1 cellular context compared by ENCODE assay signal in the genomic region with DNA sequence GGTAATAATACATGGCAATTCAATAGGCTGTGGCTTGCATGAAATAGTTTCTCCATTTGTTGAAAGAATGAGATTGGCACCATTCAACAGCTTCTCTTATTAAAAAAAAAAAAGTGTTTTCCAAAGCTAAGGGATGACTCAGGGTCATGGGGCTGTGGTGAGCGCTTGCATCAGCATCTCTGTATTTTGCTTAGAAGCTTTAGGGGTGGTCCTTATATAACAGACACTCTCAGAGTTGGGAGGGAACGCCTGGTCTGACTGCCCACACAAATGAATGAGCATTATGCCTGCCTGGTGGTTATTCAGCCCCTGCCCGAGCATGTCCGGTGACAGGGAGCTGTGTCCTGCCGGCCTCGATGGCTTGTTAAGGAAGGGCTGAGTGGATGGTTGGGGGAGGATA.
TF ChIP-seq lines count a peak whose summit lies in the region.

No MANE protein-coding gene starts in this region.

TF ChIP-seq in HEK293, 187 proteins besides CTCF, POLR2A, EP300 and RAD21 (continued from another document and continues in another):
- TF ChIP-seq ZNF549 (tag by site-specific recombination; IDR thresholded peaks at IDR 0.05) (no peak), SCRT2 (tag by site-specific recombination; IDR thresholded peaks at IDR 0.05) (peak; percentile 92), ZNF214 (tag by site-specific recombination; IDR thresholded peaks at IDR 0.05; ENCODE audit: borderline replicate concordance) (no peak), ZNF768 (tag by site-specific recombination; IDR thresholded peaks at IDR 0.05) (no peak), SP2 (tag by site-specific recombination; IDR thresholded peaks at IDR 0.05) (no peak), ZNF521 (tag by site-specific recombination; IDR thresholded peaks at IDR 0.05) (no peak), ZNF555 (tag by site-specific recombination; conservative IDR thresholded peaks at IDR 0.05) (no peak), ZNF10 (tag by site-specific recombination; IDR thresholded peaks at IDR 0.05) (no peak), ZNF133 (tag by site-specific recombination; IDR thresholded peaks at IDR 0.05) (no peak), ZNF37A (tag by site-specific recombination; IDR thresholded peaks at IDR 0.05) (no peak), ZNF157 (tag by site-specific recombination; IDR thresholded peaks at IDR 0.05) (no peak; the same call in 1 of the 2 replicates), ZNF23 (tag by site-specific recombination; IDR thresholded peaks at IDR 0.05; ENCODE audit: borderline replicate concordance) (no peak), ZNF433 (tag by site-specific recombination; IDR thresholded peaks at IDR 0.05; ENCODE audit: low read depth) (no peak), ZNF548 (tag by site-specific recombination; IDR thresholded peaks at IDR 0.05) (no peak), GLI2 (tag by site-specific recombination; IDR thresholded peaks at IDR 0.05; ENCODE audit: borderline replicate concordance, low read depth) (no peak), ZNF76 (tag by site-specific recombination; IDR thresholded peaks at IDR 0.05; ENCODE audit: borderline replicate concordance, low read depth) (no peak), BCL11A (tag by site-specific recombination; IDR thresholded peaks at IDR 0.05; ENCODE audit: low read depth) (no peak), ZNF600 (tag by site-specific recombination; IDR thresholded peaks at IDR 0.05) (peak; percentile 65; the same call in 1 of the 2 replicates), ZNF311 (tag by site-specific recombination; IDR thresholded peaks at IDR 0.05; ENCODE audit: borderline replicate concordance) (no peak), ZNF146 (tag by site-specific recombination; IDR thresholded peaks at IDR 0.05) (no peak), ZNF169 (tag by site-specific recombination; IDR thresholded peaks at IDR 0.05) (no peak), RBAK (tag by site-specific recombination; IDR thresholded peaks at IDR 0.05) (no peak), ZNF274 (IDR thresholded peaks at IDR 0.05; ENCODE audit: low read length) (no peak), ZNF274 (tag by site-specific recombination; IDR thresholded peaks at IDR 0.05; ENCODE audit: borderline replicate concordance) (no peak), ZNF423 (tag by site-specific recombination; IDR thresholded peaks at IDR 0.05) (no peak), ZNF658 (tag by site-specific recombination; IDR thresholded peaks at IDR 0.05) (no peak), ZNF843 (tag by site-specific recombination; IDR thresholded peaks at IDR 0.05) (no peak), ZNF837 (tag by site-specific recombination; IDR thresholded peaks at IDR 0.05) (no peak), KLF7 (tag by site-specific recombination; IDR thresholded peaks at IDR 0.05; ENCODE audit: borderline replicate concordance) (no peak), ZNF138 (tag by site-specific recombination; IDR thresholded peaks at IDR 0.05; ENCODE audit: borderline replicate concordance) (no peak), IKZF3 (tag by site-specific recombination; IDR thresholded peaks at IDR 0.05) (no peak), ZNF654 (tag by site-specific recombination; IDR thresholded peaks at IDR 0.05; ENCODE audit: low read depth) (no peak), ZNF621 (tag by site-specific recombination; IDR thresholded peaks at IDR 0.05) (no peak)
- TF ChIP-seq, protein P1, sequence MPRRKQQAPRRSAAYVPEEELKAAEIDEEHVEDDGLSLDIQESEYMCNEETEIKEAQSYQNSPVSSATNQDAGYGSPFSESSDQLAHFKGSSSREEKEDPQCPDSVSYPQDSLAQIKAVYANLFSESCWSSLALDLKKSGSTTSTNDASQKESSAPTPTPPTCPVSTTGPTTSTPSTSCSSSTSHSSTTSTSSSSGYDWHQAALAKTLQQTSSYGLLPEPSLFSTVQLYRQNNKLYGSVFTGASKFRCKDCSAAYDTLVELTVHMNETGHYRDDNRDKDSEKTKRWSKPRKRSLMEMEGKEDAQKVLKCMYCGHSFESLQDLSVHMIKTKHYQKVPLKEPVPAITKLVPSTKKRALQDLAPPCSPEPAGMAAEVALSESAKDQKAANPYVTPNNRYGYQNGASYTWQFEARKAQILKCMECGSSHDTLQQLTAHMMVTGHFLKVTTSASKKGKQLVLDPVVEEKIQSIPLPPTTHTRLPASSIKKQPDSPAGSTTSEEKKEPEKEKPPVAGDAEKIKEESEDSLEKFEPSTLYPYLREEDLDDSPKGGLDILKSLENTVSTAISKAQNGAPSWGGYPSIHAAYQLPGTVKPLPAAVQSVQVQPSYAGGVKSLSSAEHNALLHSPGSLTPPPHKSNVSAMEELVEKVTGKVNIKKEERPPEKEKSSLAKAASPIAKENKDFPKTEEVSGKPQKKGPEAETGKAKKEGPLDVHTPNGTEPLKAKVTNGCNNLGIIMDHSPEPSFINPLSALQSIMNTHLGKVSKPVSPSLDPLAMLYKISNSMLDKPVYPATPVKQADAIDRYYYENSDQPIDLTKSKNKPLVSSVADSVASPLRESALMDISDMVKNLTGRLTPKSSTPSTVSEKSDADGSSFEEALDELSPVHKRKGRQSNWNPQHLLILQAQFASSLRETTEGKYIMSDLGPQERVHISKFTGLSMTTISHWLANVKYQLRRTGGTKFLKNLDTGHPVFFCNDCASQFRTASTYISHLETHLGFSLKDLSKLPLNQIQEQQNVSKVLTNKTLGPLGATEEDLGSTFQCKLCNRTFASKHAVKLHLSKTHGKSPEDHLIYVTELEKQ (tag by site-specific recombination; IDR thresholded peaks at IDR 0.05; ENCODE audit: borderline replicate concordance) = no peak
- TF ChIP-seq, protein P2, sequence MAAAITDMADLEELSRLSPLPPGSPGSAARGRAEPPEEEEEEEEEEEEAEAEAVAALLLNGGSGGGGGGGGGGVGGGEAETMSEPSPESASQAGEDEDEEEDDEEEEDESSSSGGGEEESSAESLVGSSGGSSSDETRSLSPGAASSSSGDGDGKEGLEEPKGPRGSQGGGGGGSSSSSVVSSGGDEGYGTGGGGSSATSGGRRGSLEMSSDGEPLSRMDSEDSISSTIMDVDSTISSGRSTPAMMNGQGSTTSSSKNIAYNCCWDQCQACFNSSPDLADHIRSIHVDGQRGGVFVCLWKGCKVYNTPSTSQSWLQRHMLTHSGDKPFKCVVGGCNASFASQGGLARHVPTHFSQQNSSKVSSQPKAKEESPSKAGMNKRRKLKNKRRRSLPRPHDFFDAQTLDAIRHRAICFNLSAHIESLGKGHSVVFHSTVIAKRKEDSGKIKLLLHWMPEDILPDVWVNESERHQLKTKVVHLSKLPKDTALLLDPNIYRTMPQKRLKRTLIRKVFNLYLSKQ (tag by site-specific recombination; IDR thresholded peaks at IDR 0.05; ENCODE audit: borderline replicate concordance) = no peak
- TF ChIP-seq, protein P3, sequence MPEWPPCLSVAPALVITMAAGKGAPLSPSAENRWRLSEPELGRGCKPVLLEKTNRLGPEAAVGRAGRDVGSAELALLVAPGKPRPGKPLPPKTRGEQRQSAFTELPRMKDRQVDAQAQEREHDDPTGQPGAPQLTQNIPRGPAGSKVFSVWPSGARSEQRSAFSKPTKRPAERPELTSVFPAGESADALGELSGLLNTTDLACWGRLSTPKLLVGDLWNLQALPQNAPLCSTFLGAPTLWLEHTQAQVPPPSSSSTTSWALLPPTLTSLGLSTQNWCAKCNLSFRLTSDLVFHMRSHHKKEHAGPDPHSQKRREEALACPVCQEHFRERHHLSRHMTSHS (tag by site-specific recombination; IDR thresholded peaks at IDR 0.05) = no peak
- TF ChIP-seq, protein P4, sequence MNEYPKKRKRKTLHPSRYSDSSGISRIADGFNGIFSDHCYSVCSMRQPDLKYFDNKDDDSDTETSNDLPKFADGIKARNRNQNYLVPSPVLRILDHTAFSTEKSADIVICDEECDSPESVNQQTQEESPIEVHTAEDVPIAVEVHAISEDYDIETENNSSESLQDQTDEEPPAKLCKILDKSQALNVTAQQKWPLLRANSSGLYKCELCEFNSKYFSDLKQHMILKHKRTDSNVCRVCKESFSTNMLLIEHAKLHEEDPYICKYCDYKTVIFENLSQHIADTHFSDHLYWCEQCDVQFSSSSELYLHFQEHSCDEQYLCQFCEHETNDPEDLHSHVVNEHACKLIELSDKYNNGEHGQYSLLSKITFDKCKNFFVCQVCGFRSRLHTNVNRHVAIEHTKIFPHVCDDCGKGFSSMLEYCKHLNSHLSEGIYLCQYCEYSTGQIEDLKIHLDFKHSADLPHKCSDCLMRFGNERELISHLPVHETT (tag by site-specific recombination; IDR thresholded peaks at IDR 0.05) = peak; percentile 17; the same call in 1 of the 2 replicates
- TF ChIP-seq, protein P5, sequence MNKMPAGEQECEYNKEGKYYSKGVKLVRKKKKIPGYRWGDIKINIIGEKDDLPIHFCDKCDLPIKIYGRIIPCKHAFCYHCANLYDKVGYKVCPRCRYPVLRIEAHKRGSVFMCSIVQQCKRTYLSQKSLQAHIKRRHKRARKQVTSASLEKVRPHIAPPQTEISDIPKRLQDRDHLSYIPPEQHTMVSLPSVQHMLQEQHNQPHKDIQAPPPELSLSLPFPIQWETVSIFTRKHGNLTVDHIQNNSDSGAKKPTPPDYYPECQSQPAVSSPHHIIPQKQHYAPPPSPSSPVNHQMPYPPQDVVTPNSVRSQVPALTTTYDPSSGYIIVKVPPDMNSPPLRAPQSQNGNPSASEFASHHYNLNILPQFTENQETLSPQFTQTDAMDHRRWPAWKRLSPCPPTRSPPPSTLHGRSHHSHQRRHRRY (tag by site-specific recombination; IDR thresholded peaks at IDR 0.05) = no peak
- TF ChIP-seq, protein P6, sequence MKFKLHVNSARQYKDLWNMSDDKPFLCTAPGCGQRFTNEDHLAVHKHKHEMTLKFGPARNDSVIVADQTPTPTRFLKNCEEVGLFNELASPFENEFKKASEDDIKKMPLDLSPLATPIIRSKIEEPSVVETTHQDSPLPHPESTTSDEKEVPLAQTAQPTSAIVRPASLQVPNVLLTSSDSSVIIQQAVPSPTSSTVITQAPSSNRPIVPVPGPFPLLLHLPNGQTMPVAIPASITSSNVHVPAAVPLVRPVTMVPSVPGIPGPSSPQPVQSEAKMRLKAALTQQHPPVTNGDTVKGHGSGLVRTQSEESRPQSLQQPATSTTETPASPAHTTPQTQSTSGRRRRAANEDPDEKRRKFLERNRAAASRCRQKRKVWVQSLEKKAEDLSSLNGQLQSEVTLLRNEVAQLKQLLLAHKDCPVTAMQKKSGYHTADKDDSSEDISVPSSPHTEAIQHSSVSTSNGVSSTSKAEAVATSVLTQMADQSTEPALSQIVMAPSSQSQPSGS (tag by site-specific recombination; IDR thresholded peaks at IDR 0.05; ENCODE audit: low read depth) = no peak
- TF ChIP-seq, protein P7, sequence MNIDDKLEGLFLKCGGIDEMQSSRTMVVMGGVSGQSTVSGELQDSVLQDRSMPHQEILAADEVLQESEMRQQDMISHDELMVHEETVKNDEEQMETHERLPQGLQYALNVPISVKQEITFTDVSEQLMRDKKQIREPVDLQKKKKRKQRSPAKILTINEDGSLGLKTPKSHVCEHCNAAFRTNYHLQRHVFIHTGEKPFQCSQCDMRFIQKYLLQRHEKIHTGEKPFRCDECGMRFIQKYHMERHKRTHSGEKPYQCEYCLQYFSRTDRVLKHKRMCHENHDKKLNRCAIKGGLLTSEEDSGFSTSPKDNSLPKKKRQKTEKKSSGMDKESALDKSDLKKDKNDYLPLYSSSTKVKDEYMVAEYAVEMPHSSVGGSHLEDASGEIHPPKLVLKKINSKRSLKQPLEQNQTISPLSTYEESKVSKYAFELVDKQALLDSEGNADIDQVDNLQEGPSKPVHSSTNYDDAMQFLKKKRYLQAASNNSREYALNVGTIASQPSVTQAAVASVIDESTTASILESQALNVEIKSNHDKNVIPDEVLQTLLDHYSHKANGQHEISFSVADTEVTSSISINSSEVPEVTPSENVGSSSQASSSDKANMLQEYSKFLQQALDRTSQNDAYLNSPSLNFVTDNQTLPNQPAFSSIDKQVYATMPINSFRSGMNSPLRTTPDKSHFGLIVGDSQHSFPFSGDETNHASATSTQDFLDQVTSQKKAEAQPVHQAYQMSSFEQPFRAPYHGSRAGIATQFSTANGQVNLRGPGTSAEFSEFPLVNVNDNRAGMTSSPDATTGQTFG (tag by site-specific recombination; IDR thresholded peaks at IDR 0.05; ENCODE audit: borderline replicate concordance) = no peak
- TF ChIP-seq, protein P8, sequence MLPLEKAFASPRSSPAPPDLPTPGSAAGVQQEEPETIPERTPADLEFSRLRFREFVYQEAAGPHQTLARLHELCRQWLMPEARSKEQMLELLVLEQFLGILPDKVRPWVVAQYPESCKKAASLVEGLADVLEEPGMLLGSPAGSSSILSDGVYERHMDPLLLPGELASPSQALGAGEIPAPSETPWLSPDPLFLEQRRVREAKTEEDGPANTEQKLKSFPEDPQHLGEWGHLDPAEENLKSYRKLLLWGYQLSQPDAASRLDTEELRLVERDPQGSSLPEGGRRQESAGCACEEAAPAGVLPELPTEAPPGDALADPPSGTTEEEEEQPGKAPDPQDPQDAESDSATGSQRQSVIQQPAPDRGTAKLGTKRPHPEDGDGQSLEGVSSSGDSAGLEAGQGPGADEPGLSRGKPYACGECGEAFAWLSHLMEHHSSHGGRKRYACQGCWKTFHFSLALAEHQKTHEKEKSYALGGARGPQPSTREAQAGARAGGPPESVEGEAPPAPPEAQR (tag by site-specific recombination; IDR thresholded peaks at IDR 0.05) = no peak
- TF ChIP-seq, protein P9, sequence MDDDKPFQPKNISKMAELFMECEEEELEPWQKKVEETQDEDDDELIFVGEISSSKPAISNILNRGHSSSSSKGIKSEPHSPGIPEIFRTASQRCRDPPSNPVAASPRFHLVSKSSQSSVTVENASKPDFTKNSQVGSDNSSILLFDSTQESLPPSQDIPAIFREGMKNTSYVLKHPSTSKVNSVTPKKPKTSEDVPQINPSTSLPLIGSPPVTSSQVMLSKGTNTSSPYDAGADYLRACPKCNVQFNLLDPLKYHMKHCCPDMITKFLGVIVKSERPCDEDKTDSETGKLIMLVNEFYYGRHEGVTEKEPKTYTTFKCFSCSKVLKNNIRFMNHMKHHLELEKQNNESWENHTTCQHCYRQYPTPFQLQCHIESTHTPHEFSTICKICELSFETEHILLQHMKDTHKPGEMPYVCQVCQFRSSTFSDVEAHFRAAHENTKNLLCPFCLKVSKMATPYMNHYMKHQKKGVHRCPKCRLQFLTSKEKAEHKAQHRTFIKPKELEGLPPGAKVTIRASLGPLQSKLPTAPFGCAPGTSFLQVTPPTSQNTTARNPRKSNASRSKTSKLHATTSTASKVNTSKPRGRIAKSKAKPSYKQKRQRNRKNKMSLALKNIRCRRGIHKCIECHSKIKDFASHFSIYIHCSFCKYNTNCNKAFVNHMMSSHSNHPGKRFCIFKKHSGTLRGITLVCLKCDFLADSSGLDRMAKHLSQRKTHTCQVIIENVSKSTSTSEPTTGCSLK (tag by site-specific recombination; IDR thresholded peaks at IDR 0.05) = no peak
- TF ChIP-seq, protein P10, sequence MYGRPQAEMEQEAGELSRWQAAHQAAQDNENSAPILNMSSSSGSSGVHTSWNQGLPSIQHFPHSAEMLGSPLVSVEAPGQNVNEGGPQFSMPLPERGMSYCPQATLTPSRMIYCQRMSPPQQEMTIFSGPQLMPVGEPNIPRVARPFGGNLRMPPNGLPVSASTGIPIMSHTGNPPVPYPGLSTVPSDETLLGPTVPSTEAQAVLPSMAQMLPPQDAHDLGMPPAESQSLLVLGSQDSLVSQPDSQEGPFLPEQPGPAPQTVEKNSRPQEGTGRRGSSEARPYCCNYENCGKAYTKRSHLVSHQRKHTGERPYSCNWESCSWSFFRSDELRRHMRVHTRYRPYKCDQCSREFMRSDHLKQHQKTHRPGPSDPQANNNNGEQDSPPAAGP (tag by site-specific recombination; IDR thresholded peaks at IDR 0.05) = no peak
